ENCODE assay signal across 17 cellular contexts in genomic region chr14:99726538-99727095, GRCh38. TPM values are rescaled to one million over a fixed set of nuclear protein-coding genes. Genes with fewer than 3 reads are reported as not detected.
DNase-seq lines count a peak whose midpoint lies in the region; ATAC-seq and FAIRE-seq lines count a peak whose summit lies in the region.
"Had no signal": no experiment of that assay in that cellular context is flagged by ENCODE, and none has a peak within 500 bp of the region (broad histone marks: within the 10 kb centered on the region; RNA-seq: fewer than 3 reads in every experiment).

No MANE protein-coding gene starts in this region.

- H3K4me1 Mint-ChIP-seq in activated naive CD4-positive, alpha-beta T cell treated with anti-CD3 and anti-CD28 coated beads, Interleukin-2, amount 10 ng/mL, durations not matched to agents 7 days and 5 days = peaks cover 2% of the 10 kb centered on the region
- H3K4me1 Mint-ChIP-seq in activated naive CD4-positive, alpha-beta T cell treated with anti-CD3 and anti-CD28 coated beads for 36 hours (ENCODE audit: low read depth) = peaks cover 2% of the 10 kb centered on the region
- H3K4me1 Mint-ChIP-seq: activated CD4-positive, alpha-beta T cell treated with anti-CD3 and anti-CD28 coated beads, Interleukin-2, amount 10 ng/mL, durations not matched to agents 24 days and 14 days had no signal

- DNase-seq in activated naive CD4-positive, alpha-beta T cell treated with anti-CD3 and anti-CD28 coated beads, Interleukin-2, amount 10 ng/mL, durations not matched to agents 7 days and 5 days = peak; percentile 8
- no peak for DNase-seq in activated naive CD4-positive, alpha-beta T cell treated with anti-CD3 and anti-CD28 coated beads for 36 hours
- peak; percentile 4 for DNase-seq in activated CD8-positive, alpha-beta memory T cell treated with anti-CD3 and anti-CD28 coated beads, Interleukin-2, amount 50 U/mL, for 4 hours
- DNase-seq in mesenteric fat pad (ENCODE audit: low spot score) (peak; percentile 77), ureter (ENCODE audit: low spot score) (peak; percentile 41), T-helper 9 cell (no peak), urothelium cell line (ENCODE audit: low spot score) (no peak)
- DNase-seq: activated CD4-positive, alpha-beta T cell treated with anti-CD3 and anti-CD28 coated beads, Interleukin-2, amount 10 ng/mL, durations not matched to agents 24 days and 14 days; CD4-positive, CD25-positive, alpha-beta regulatory T cell; DMS 273 treated with DMSO at 0.1 percent for 48 hours; NCI-H1417; NCI-H524 treated with DMSO at 0.1 percent for 48 hours; stimulated activated CD4-positive, alpha-beta T cell treated with anti-CD3 and anti-CD28 coated beads, Interleukin-12 subunit alpha, Interleukin-12 subunit beta, amount 100 ng/mL, for 4 hours; SW 1271 had no signal

- no peak overlapping the region for H3K4me3 Mint-ChIP-seq in activated naive CD4-positive, alpha-beta T cell treated with anti-CD3 and anti-CD28 coated beads, Interleukin-2, amount 10 ng/mL, durations not matched to agents 7 days and 5 days
- no peak overlapping the region for H3K4me3 Mint-ChIP-seq in activated naive CD4-positive, alpha-beta T cell treated with anti-CD3 and anti-CD28 coated beads for 36 hours
- H3K4me3 Mint-ChIP-seq: activated CD4-positive, alpha-beta T cell treated with anti-CD3 and anti-CD28 coated beads, Interleukin-2, amount 10 ng/mL, durations not matched to agents 24 days and 14 days; activated naive CD4-positive, alpha-beta T cell treated with anti-CD3 and anti-CD28 coated beads, Interleukin-2, amount 50 U/mL, for 24 hours; CD4-positive, CD25-positive, alpha-beta regulatory T cell had no signal

- ATAC-seq in HG03025 (IDR thresholded peaks at IDR 0.05; ENCODE audit: low FRiP score, unreplicated experiment) = no peak

- intact Hi-C loops in activated naive CD4-positive, alpha-beta T cell treated with anti-CD3 and anti-CD28 coated beads for 36 hours (cut with micrococcal nuclease) = no loop called here

- H3K27ac Mint-ChIP-seq in activated naive CD4-positive, alpha-beta T cell treated with anti-CD3 and anti-CD28 coated beads, Interleukin-2, amount 10 ng/mL, durations not matched to agents 7 days and 5 days = no peak overlapping the region
- H3K27ac Mint-ChIP-seq in activated naive CD4-positive, alpha-beta T cell treated with anti-CD3 and anti-CD28 coated beads for 36 hours = no peak overlapping the region
- H3K27ac Mint-ChIP-seq: activated CD4-positive, alpha-beta T cell treated with anti-CD3 and anti-CD28 coated beads, Interleukin-2, amount 10 ng/mL, durations not matched to agents 24 days and 14 days; activated naive CD4-positive, alpha-beta T cell treated with anti-CD3 and anti-CD28 coated beads, Interleukin-2, amount 50 U/mL, for 24 hours; CD4-positive, CD25-positive, alpha-beta regulatory T cell had no signal

- no peaks in the 10 kb centered on the region for H3K9me3 Mint-ChIP-seq in activated naive CD4-positive, alpha-beta T cell treated with anti-CD3 and anti-CD28 coated beads, Interleukin-2, amount 10 ng/mL, durations not matched to agents 7 days and 5 days
- no peaks in the 10 kb centered on the region for H3K9me3 Mint-ChIP-seq in activated naive CD4-positive, alpha-beta T cell treated with anti-CD3 and anti-CD28 coated beads for 36 hours
- H3K9me3 Mint-ChIP-seq: activated CD4-positive, alpha-beta T cell treated with anti-CD3 and anti-CD28 coated beads, Interleukin-2, amount 10 ng/mL, durations not matched to agents 24 days and 14 days; activated naive CD4-positive, alpha-beta T cell treated with anti-CD3 and anti-CD28 coated beads, Interleukin-2, amount 50 U/mL, for 24 hours had no signal

- H3K27me3 Mint-ChIP-seq in activated naive CD4-positive, alpha-beta T cell treated with anti-CD3 and anti-CD28 coated beads, Interleukin-2, amount 10 ng/mL, durations not matched to agents 7 days and 5 days = peaks cover 66% of the 10 kb centered on the region
- H3K27me3 Mint-ChIP-seq in activated naive CD4-positive, alpha-beta T cell treated with anti-CD3 and anti-CD28 coated beads for 36 hours (ENCODE audit: low read depth) = peaks cover 19% of the 10 kb centered on the region

- no peak for FAIRE-seq in urothelium cell line (lab: Jason Lieb, UNC)
- FAIRE-seq: G401.6 had no signal

- CTCF ChIA-PET in activated naive CD4-positive, alpha-beta T cell treated with anti-CD3 and anti-CD28 coated beads, Interleukin-2, amount 10 ng/mL, durations not matched to agents 7 days and 5 days (lab: Charles Lee) = no interaction called here
- CTCF ChIA-PET in activated naive CD4-positive, alpha-beta T cell treated with anti-CD3 and anti-CD28 coated beads for 36 hours (lab: Charles Lee) = interaction anchor here (1.4 kb wide), 1 partner anchor 156 kb away, joined by 4 read pairs; no protein-coding TSS in a partner anchor

- no peaks in the 10 kb centered on the region for H3K36me3 Mint-ChIP-seq in activated naive CD4-positive, alpha-beta T cell treated with anti-CD3 and anti-CD28 coated beads, Interleukin-2, amount 10 ng/mL, durations not matched to agents 7 days and 5 days
- H3K36me3 Mint-ChIP-seq in activated naive CD4-positive, alpha-beta T cell treated with anti-CD3 and anti-CD28 coated beads for 36 hours (ENCODE audit: low read depth) = no peaks in the 10 kb centered on the region
- H3K36me3 Mint-ChIP-seq: activated naive CD4-positive, alpha-beta T cell treated with anti-CD3 and anti-CD28 coated beads, Interleukin-2, amount 50 U/mL, for 24 hours; CD4-positive, CD25-positive, alpha-beta regulatory T cell had no signal

RNA-seq across cellular contexts. Expression of gene CYP46A1, which starts 42.5 kb away (rescaled TPM):
- total RNA-seq in activated naive CD4-positive, alpha-beta T cell treated with anti-CD3 and anti-CD28 coated beads for 36 hours = under 1 TPM; 0.10 to 0.12 TPM
- total RNA-seq in mesenteric fat pad (3.1 TPM), ureter (2.2 TPM)
- total RNA-seq: CD4-positive, CD25-positive, alpha-beta regulatory T cell had no signal

Comparison
In these comparisons a context has a peak if more than half of its experiments do, and no peak if none do; other contexts are left out.
1. DNase-seq: peak in activated naive CD4-positive, alpha-beta T cell treated with anti-CD3 and anti-CD28 coated beads, Interleukin-2, amount 10 ng/mL, durations not matched to agents 7 days and 5 days (single experiment), activated CD8-positive, alpha-beta memory T cell treated with anti-CD3 and anti-CD28 coated beads, Interleukin-2, amount 50 U/mL, for 4 hours (single experiment), mesenteric fat pad (single experiment) and ureter (single experiment); none in activated naive CD4-positive, alpha-beta T cell treated with anti-CD3 and anti-CD28 coated beads for 36 hours (single experiment), T-helper 9 cell (single experiment) and urothelium cell line (single experiment).